8 cellular contexts compared by ENCODE assay signal in genomic region chr12:49741882-49742620, GRCh38.
DNase-seq lines count a peak whose midpoint lies in the region; ATAC-seq and TF ChIP-seq lines count a peak whose summit lies in the region.

No MANE protein-coding gene starts in this region.

- H3K36me3 ChIP-seq in RWPE2 (ENCODE audit: low read depth), result peaks cover 40% of the 10 kb centered on the region
- H3K36me3 ChIP-seq in neuron (ENCODE audit: insufficient read depth, low read length), result peaks cover 8% of the 10 kb centered on the region

- H3K4me3 ChIP-seq in RWPE2 (ENCODE audit: severe bottlenecking) (peak overlapping the region; percentile 55), neuron (ENCODE audit: low read length) (peak overlapping the region; percentile 72)

- H3K27me3 ChIP-seq in RWPE2 (ENCODE audit: insufficient read depth, poor library complexity, severe bottlenecking) (no peaks in the 10 kb centered on the region), neuron (ENCODE audit: insufficient read depth, low read length) (no peaks in the 10 kb centered on the region)

- H3K27ac ChIP-seq in RWPE2 (ENCODE audit: poor library complexity, severe bottlenecking), result peak overlapping the region; percentile 89

- TF ChIP-seq CTCF in RWPE2 (IDR thresholded peaks at IDR 0.05; ENCODE audit: poor library complexity, severe bottlenecking), result no peak

- no peak overlapping the region for H2AFZ ChIP-seq in neuron (ENCODE audit: low read depth, low read length)

- H3K9me3 ChIP-seq in RWPE2 (ENCODE audit: severe bottlenecking), result no peaks in the 10 kb centered on the region
- H3K9me3 ChIP-seq in neuron (ENCODE audit: low read length), result no peaks in the 10 kb centered on the region

- peaks cover 8% of the 10 kb centered on the region for H3K4me1 ChIP-seq in RWPE2 (ENCODE audit: insufficient read depth, poor library complexity, severe bottlenecking)
- H3K4me1 ChIP-seq in neuron (ENCODE audit: insufficient read depth, low read length), result peaks cover 14% of the 10 kb centered on the region

- ATAC-seq in GM21367 (IDR thresholded peaks at IDR 0.05; ENCODE audit: unreplicated experiment) (peak; percentile 56), RWPE2 (ENCODE audit: low read depth) (peak; percentile 66)

- peak; percentile 71 for DNase-seq in COLO668 (lab: John Stamatoyannopoulos, UW; ENCODE audit: unreplicated experiment)
- peak; percentile 71 for DNase-seq in HS-5 (ENCODE audit: low read depth)
- peak; percentile 90 for DNase-seq in RWPE2 (ENCODE audit: low spot score)
- DNase-seq in activated effector memory CD4-positive, alpha-beta T cell treated with Interleukin-2 at 50 U/mL for 16 hours, result peak; percentile 84
- DNase-seq in fibroblast of the conjunctiva (ENCODE audit: low read depth), result peak; percentile 68
- peak; percentile 65 for DNase-seq in stromal cell of bone marrow (ENCODE audit: low read depth)

Comparison
In these comparisons a context has a peak if more than half of its experiments do, and no peak if none do; other contexts are left out.
1. Peak in every context shown above with its lines: DNase-seq, ATAC-seq, H3K4me3 ChIP-seq and H3K27ac ChIP-seq.